Comparison of ENCODE assay signal across 27 cellular contexts in genomic region chr12:129717438-129717837, GRCh38.
"Had no signal": no experiment of that assay in that cellular context is flagged by ENCODE, and none has a peak within 500 bp of the region (broad histone marks: within the 10 kb centered on the region; RNA-seq: fewer than 3 reads in every experiment).

No MANE protein-coding gene starts in this region.

- H3K27ac ChIP-seq: left ventricle myocardium inferior, neural progenitor cell, neutrophil, parathyroid adenoma, right atrium auricular region, right lobe of liver, stomach, testis, thyroid gland, transverse colon, upper lobe of left lung had no signal

- H3K4me3 Mint-ChIP-seq: immature natural killer cell; mesothelial cell of epicardium; naive B cell; natural killer cell; nephron progenitor cell; neural progenitor cell; stimulated activated naive B cell treated with anti-CD40 and anti-IgM and Interleukin-4, amounts not matched to agents 10 μg/mL and 1 μg/mL and 100 μg/mL, for 72 hours had no signal

- H3K27ac Mint-ChIP-seq: immature natural killer cell; mesothelial cell of epicardium; naive B cell; natural killer cell; nephron progenitor cell; neural progenitor cell; stimulated activated naive B cell treated with anti-CD40 and anti-IgM and Interleukin-4, amounts not matched to agents 10 μg/mL and 1 μg/mL and 100 μg/mL, for 72 hours had no signal

- H3K4me3 ChIP-seq: left ventricle myocardium inferior, lung, neural progenitor cell, right atrium auricular region, right lobe of liver, stomach, testis, thyroid gland, transverse colon, upper lobe of left lung had no signal

- H3K4me1 Mint-ChIP-seq: immature natural killer cell; mesothelial cell of epicardium; naive B cell; natural killer cell; neural progenitor cell; stimulated activated naive B cell treated with anti-CD40 and anti-IgM and Interleukin-4, amounts not matched to agents 10 μg/mL and 1 μg/mL and 100 μg/mL, for 72 hours had no signal

- DNase-seq: hippocampal formation; immature natural killer cell; left ventricle myocardium inferior; mesendoderm; naive B cell; natural killer cell; nephron progenitor cell; occipital lobe; right lobe of liver; stimulated activated CD4-positive, alpha-beta T cell treated with anti-CD3 and anti-CD28 coated beads, Interleukin-12 subunit alpha, Interleukin-12 subunit beta, amount 100 ng/mL, for 4 hours; stimulated activated CD4-positive, alpha-beta T cell treated with anti-CD3 and anti-CD28 coated beads, Interleukin-15, amount 100 ng/mL, for 24 hours; stimulated activated CD4-positive, alpha-beta T cell treated with anti-CD3 and anti-CD28 coated beads, Interleukin-2, amount 100 ng/mL, for 24 hours; stimulated activated CD4-positive, alpha-beta T cell treated with anti-CD3 and anti-CD28 coated beads, Interleukin-4, amount 100 ng/mL, for 1 hour; stimulated activated naive B cell treated with anti-CD40 and anti-IgM and Interleukin-4, amounts not matched to agents 10 μg/mL and 1 μg/mL and 100 μg/mL, for 72 hours; stimulated activated naive CD8-positive, alpha-beta T cell treated with anti-CD3 and anti-CD28 coated beads, Interleukin-15, Interleukin-2, amounts not matched to agents 100 U/mL and 50 U/mL, for 24 hours; stomach; testis; thyroid gland; transverse colon; upper lobe of left lung had no signal

- H3K9me3 ChIP-seq: neutrophil, right atrium auricular region, right lobe of liver, testis, thyroid gland, transverse colon, upper lobe of left lung had no signal

- H3K4me1 ChIP-seq: left ventricle myocardium inferior, neural progenitor cell, parathyroid adenoma, right atrium auricular region, right lobe of liver, stomach, testis, thyroid gland, transverse colon, upper lobe of left lung had no signal

- H3K36me3 ChIP-seq: left ventricle myocardium inferior, neural progenitor cell, neutrophil, right atrium auricular region, right lobe of liver, stomach, thyroid gland, transverse colon, upper lobe of left lung had no signal

- H3K36me3 Mint-ChIP-seq: immature natural killer cell; mesothelial cell of epicardium; naive B cell; natural killer cell; stimulated activated naive B cell treated with anti-CD40 and anti-IgM and Interleukin-4, amounts not matched to agents 10 μg/mL and 1 μg/mL and 100 μg/mL, for 72 hours had no signal

- H3K27me3 ChIP-seq: neural progenitor cell, neutrophil, right atrium auricular region, right lobe of liver, stomach, testis, thyroid gland, transverse colon, upper lobe of left lung had no signal

- FAIRE-seq: urothelium cell line had no signal

- H3K27me3 Mint-ChIP-seq: naive B cell; stimulated activated naive B cell treated with anti-CD40 and anti-IgM and Interleukin-4, amounts not matched to agents 10 μg/mL and 1 μg/mL and 100 μg/mL, for 72 hours had no signal
